In genomic region chrX:140725500-140725899, GRCh38 we compare ENCODE assay signal across 29 cellular contexts.
"Had no signal": no experiment of that assay in that cellular context is flagged by ENCODE, and none has a peak within 500 bp of the region (broad histone marks: within the 10 kb centered on the region; RNA-seq: fewer than 3 reads in every experiment).

No MANE protein-coding gene starts in this region.

- H3K4me1 ChIP-seq: neural progenitor cell, parathyroid adenoma, psoas muscle, right lobe of liver, sigmoid colon, stomach, thyroid gland, tibial nerve, upper lobe of left lung, vagina had no signal

- FAIRE-seq: small intestine, urothelium cell line had no signal

- H3K4me3 ChIP-seq: neural progenitor cell, ovary, psoas muscle, right lobe of liver, sigmoid colon, stomach, thoracic aorta, thyroid gland, tibial nerve, upper lobe of left lung, vagina had no signal

- H3K4me3 Mint-ChIP-seq: naive thymus-derived CD4-positive, alpha-beta T cell; natural killer cell; nephron; neural progenitor cell; stimulated activated effector memory CD8-positive, alpha-beta T cell treated with anti-CD3 and anti-CD28 coated beads, Interleukin-12 subunit alpha, Interleukin-12 subunit beta, amount 100 ng/mL, for 72 hours; stimulated activated naive B cell treated with anti-CD40 and anti-IgM and Interleukin-4, amounts not matched to agents 10 μg/mL and 1 μg/mL and 100 μg/mL, for 72 hours had no signal

- DNase-seq: naive thymus-derived CD4-positive, alpha-beta T cell; natural killer cell; occipital lobe; ovary; posterior cingulate gyrus; psoas muscle; right cardiac atrium; right lobe of liver; sigmoid colon; small intestine; stimulated activated CD4-positive, alpha-beta T cell treated with anti-CD3 and anti-CD28 coated beads, Interleukin-15, amount 100 ng/mL, for 24 hours; stimulated activated CD4-positive, alpha-beta T cell treated with anti-CD3 and anti-CD28 coated beads, Interleukin-2, amount 100 ng/mL, for 24 hours; stimulated activated CD4-positive, alpha-beta T cell treated with anti-CD3 and anti-CD28 coated beads, Interleukin-2, amount 100 ng/mL, for 48 hours; stimulated activated CD4-positive, alpha-beta T cell treated with anti-CD3 and anti-CD28 coated beads, Interleukin-4, amount 100 ng/mL, for 24 hours; stimulated activated naive B cell treated with anti-CD40 and anti-IgM and Interleukin-4, amounts not matched to agents 10 μg/mL and 1 μg/mL and 100 μg/mL, for 72 hours; stimulated activated naive CD4-positive, alpha-beta T cell treated with Interleukin-2 at 50 U/mL for 16 hours; stomach; thyroid gland; trophoblast cell; upper lobe of left lung had no signal

- H3K9ac ChIP-seq: neural progenitor cell, parathyroid adenoma had no signal

- H3K9me3 Mint-ChIP-seq: naive thymus-derived CD4-positive, alpha-beta T cell; natural killer cell; nephron; neural progenitor cell; stimulated activated effector memory CD8-positive, alpha-beta T cell treated with anti-CD3 and anti-CD28 coated beads, Interleukin-12 subunit alpha, Interleukin-12 subunit beta, amount 100 ng/mL, for 72 hours; stimulated activated naive B cell treated with anti-CD40 and anti-IgM and Interleukin-4, amounts not matched to agents 10 μg/mL and 1 μg/mL and 100 μg/mL, for 72 hours had no signal

- H3K27ac ChIP-seq: neural progenitor cell, ovary, parathyroid adenoma, psoas muscle, right lobe of liver, sigmoid colon, stomach, thoracic aorta, thyroid gland, tibial nerve, upper lobe of left lung, vagina had no signal

- H3K27me3 Mint-ChIP-seq: naive thymus-derived CD4-positive, alpha-beta T cell; progenitor cell of endocrine pancreas; stimulated activated naive B cell treated with anti-CD40 and anti-IgM and Interleukin-4, amounts not matched to agents 10 μg/mL and 1 μg/mL and 100 μg/mL, for 72 hours had no signal

- H3K4me1 Mint-ChIP-seq: naive thymus-derived CD4-positive, alpha-beta T cell; natural killer cell; nephron; neural progenitor cell; stimulated activated effector memory CD8-positive, alpha-beta T cell treated with anti-CD3 and anti-CD28 coated beads, Interleukin-12 subunit alpha, Interleukin-12 subunit beta, amount 100 ng/mL, for 72 hours; stimulated activated naive B cell treated with anti-CD40 and anti-IgM and Interleukin-4, amounts not matched to agents 10 μg/mL and 1 μg/mL and 100 μg/mL, for 72 hours had no signal

- H3K36me3 ChIP-seq: neural progenitor cell, ovary, right lobe of liver, sigmoid colon, stomach, thoracic aorta, thyroid gland, tibial nerve, upper lobe of left lung, vagina had no signal

- H3K36me3 Mint-ChIP-seq: naive thymus-derived CD4-positive, alpha-beta T cell; natural killer cell; neural progenitor cell; stimulated activated effector memory CD8-positive, alpha-beta T cell treated with anti-CD3 and anti-CD28 coated beads, Interleukin-12 subunit alpha, Interleukin-12 subunit beta, amount 100 ng/mL, for 72 hours; stimulated activated naive B cell treated with anti-CD40 and anti-IgM and Interleukin-4, amounts not matched to agents 10 μg/mL and 1 μg/mL and 100 μg/mL, for 72 hours had no signal

- H3K9me3 ChIP-seq: ovary, psoas muscle, right lobe of liver, sigmoid colon, stomach, thoracic aorta, thyroid gland, tibial nerve, upper lobe of left lung, vagina had no signal

- ATAC-seq: naive thymus-derived CD4-positive, alpha-beta T cell; natural killer cell; psoas muscle; right cardiac atrium; right lobe of liver; stimulated activated effector memory CD8-positive, alpha-beta T cell treated with anti-CD3 and anti-CD28 coated beads, Interleukin-12 subunit alpha, Interleukin-12 subunit beta, amount 100 ng/mL, for 72 hours; stimulated activated naive B cell treated with anti-CD40 and anti-IgM and Interleukin-4, amounts not matched to agents 10 μg/mL and 1 μg/mL and 100 μg/mL, for 72 hours had no signal

- H3K27ac Mint-ChIP-seq: naive thymus-derived CD4-positive, alpha-beta T cell; natural killer cell; nephron; neural progenitor cell; progenitor cell of endocrine pancreas; stimulated activated effector memory CD8-positive, alpha-beta T cell treated with anti-CD3 and anti-CD28 coated beads, Interleukin-12 subunit alpha, Interleukin-12 subunit beta, amount 100 ng/mL, for 72 hours; stimulated activated naive B cell treated with anti-CD40 and anti-IgM and Interleukin-4, amounts not matched to agents 10 μg/mL and 1 μg/mL and 100 μg/mL, for 72 hours had no signal
